ENCODE assay signal across 12 cellular contexts in genomic region chr11:62788991-62789390, GRCh38. TPM values are rescaled to one million over a fixed set of nuclear protein-coding genes. Genes with fewer than 3 reads are reported as not detected.
DNase-seq lines count a peak whose midpoint lies in the region; ATAC-seq and TF ChIP-seq lines count a peak whose summit lies in the region.
"Had no signal": no experiment of that assay in that cellular context is flagged by ENCODE, and none has a peak within 500 bp of the region (broad histone marks: within the 10 kb centered on the region; RNA-seq: fewer than 3 reads in every experiment).

No MANE protein-coding gene starts in this region.

- no peaks in the 10 kb centered on the region for H4K20me1 ChIP-seq in OCI-LY7 (ENCODE audit: insufficient read depth, low read length)

- peaks cover 51% of the 10 kb centered on the region for H3K4me1 Mint-ChIP-seq in activated CD8-positive, alpha-beta memory T cell treated with anti-CD3 and anti-CD28 coated beads, Interleukin-2, amount 10 ng/mL, durations not matched to agents 7 days and 5 days
- peaks cover 54% of the 10 kb centered on the region for H3K4me1 Mint-ChIP-seq in chondrocyte (ENCODE audit: low read depth)

- DNase-seq in activated CD8-positive, alpha-beta memory T cell treated with anti-CD3 and anti-CD28 coated beads, Interleukin-2, amount 10 ng/mL, durations not matched to agents 7 days and 5 days, result no peak
- DNase-seq in activated CD8-positive, alpha-beta memory T cell treated with anti-CD3 and anti-CD28 coated beads, Interleukin-2, amount 50 U/mL, for 4 hours, result no peak
- DNase-seq in OCI-LY7 (ENCODE audit: low spot score) (no peak), chondrocyte (ENCODE audit: low spot score) (no peak), brain microvascular endothelial cell (no peak)
- DNase-seq: foreskin melanocyte; mammary epithelial cell; stimulated activated CD4-positive, alpha-beta T cell treated with anti-CD3 and anti-CD28 coated beads, Interleukin-12 subunit alpha, Interleukin-12 subunit beta, amount 100 ng/mL, for 4 hours had no signal

- H3K27ac Mint-ChIP-seq in activated CD8-positive, alpha-beta memory T cell treated with anti-CD3 and anti-CD28 coated beads, Interleukin-2, amount 10 ng/mL, durations not matched to agents 7 days and 5 days, result peak overlapping the region; percentile 97
- peak overlapping the region; percentile 76 for H3K27ac Mint-ChIP-seq in chondrocyte (ENCODE audit: unreplicated experiment)

- H3K27me3 ChIP-seq in skeletal muscle satellite cell (ENCODE audit: control insufficient read depth, insufficient read depth, low read length), result no peaks in the 10 kb centered on the region
- H3K27me3 ChIP-seq in brain microvascular endothelial cell (replicated peaks), result no peaks in the 10 kb centered on the region

- POLR2A ChIA-PET in OCI-LY7 (lab: Charles Lee), result interaction anchor here (0.6 to 1.4 kb wide), 4 partner anchors 14 to 109 kb away, joined by 3 to 7 read pairs (median 4); no protein-coding TSS in a partner anchor

- peaks cover 35% of the 10 kb centered on the region for H3K36me3 Mint-ChIP-seq in activated CD8-positive, alpha-beta memory T cell treated with anti-CD3 and anti-CD28 coated beads, Interleukin-2, amount 10 ng/mL, durations not matched to agents 7 days and 5 days
- peaks cover 6% of the 10 kb centered on the region for H3K36me3 Mint-ChIP-seq in chondrocyte (ENCODE audit: low read depth)

- peak; percentile 25; the same call in 1 of the 2 replicates for TF ChIP-seq CTCF in OCI-LY7 (conservative IDR thresholded peaks at IDR 0.05; ENCODE audit: low read length)
- no peak for TF ChIP-seq CTCF in chondrocyte (IDR thresholded peaks at IDR 0.05)
- no peak for TF ChIP-seq CTCF in brain microvascular endothelial cell (IDR thresholded peaks at IDR 0.05; ENCODE audit: low read depth, low read length, missing control alignments)

- H3K4me3 ChIP-seq in OCI-LY7 (ENCODE audit: low read depth, low read length, poor library complexity, severe bottlenecking) (no peak overlapping the region), skeletal muscle satellite cell (ENCODE audit: low read length) (no peak overlapping the region), brain microvascular endothelial cell (ENCODE audit: low read depth, low read length) (no peak overlapping the region)

- H2AFZ ChIP-seq in OCI-LY7 (ENCODE audit: low read length), result no peak overlapping the region

- H3K9me3 ChIP-seq in OCI-LY7 (ENCODE audit: low read length) (no peaks in the 10 kb centered on the region), skeletal muscle satellite cell (replicated peaks; ENCODE audit: low read length) (no peaks in the 10 kb centered on the region)

- H3K4me3 Mint-ChIP-seq in activated CD8-positive, alpha-beta memory T cell treated with anti-CD3 and anti-CD28 coated beads, Interleukin-2, amount 10 ng/mL, durations not matched to agents 7 days and 5 days, result peak overlapping the region; percentile 95
- H3K4me3 Mint-ChIP-seq in chondrocyte (ENCODE audit: unreplicated experiment), result peak overlapping the region; percentile 81

- H3K27ac ChIP-seq in OCI-LY7 (ENCODE audit: low read depth, low read length, poor library complexity, severe bottlenecking), result peak overlapping the region; percentile 18
- H3K27ac ChIP-seq in brain microvascular endothelial cell, result no peak overlapping the region
- H3K27ac ChIP-seq: HL-60 had no signal

- H3K79me2 ChIP-seq in OCI-LY7 (ENCODE audit: insufficient read depth, low read depth, low read length), result peaks cover 30% of the 10 kb centered on the region; the same call in 1 of the 2 replicates

- CTCF ChIA-PET in activated CD8-positive, alpha-beta memory T cell treated with anti-CD3 and anti-CD28 coated beads, Interleukin-2, amount 10 ng/mL, durations not matched to agents 7 days and 5 days (lab: Charles Lee), result interaction anchor here (0.8 to 8.5 kb wide), 6 partner anchors 12 to 68 kb away, joined by 3 to 242 read pairs (median 9); partner anchors contain the start of genes NXF1, POLR2G, TAF6L and ZBTB3
- CTCF ChIA-PET in OCI-LY7 (lab: Charles Lee; ENCODE audit: unreplicated experiment), result interaction anchor here (0.6 kb wide), 1 partner anchor 233 kb away, joined by 5 read pairs; no protein-coding TSS in a partner anchor

- intact Hi-C loops in OCI-LY7 (cut with micrococcal nuclease; ENCODE audit: unreplicated experiment), result loop anchor here (5.0 kb wide), 2 partner anchors 112 to 233 kb away; partner anchors contain the start of gene UBXN1

- no peak for ATAC-seq in activated CD8-positive, alpha-beta memory T cell treated with anti-CD3 and anti-CD28 coated beads, Interleukin-2, amount 10 ng/mL, durations not matched to agents 7 days and 5 days
- ATAC-seq in GM18502 (IDR thresholded peaks at IDR 0.05; ENCODE audit: poor library complexity, unreplicated experiment) (no peak), GM21381 (IDR thresholded peaks at IDR 0.05; ENCODE audit: unreplicated experiment) (no peak)

- H3K4me2 ChIP-seq in OCI-LY7 (ENCODE audit: low read length) (peak overlapping the region; percentile 36; the same call in 1 of the 2 replicates), skeletal muscle satellite cell (ENCODE audit: low read length) (peak overlapping the region; percentile 87)

- no peaks in the 10 kb centered on the region for H3K27me3 Mint-ChIP-seq in activated CD8-positive, alpha-beta memory T cell treated with anti-CD3 and anti-CD28 coated beads, Interleukin-2, amount 10 ng/mL, durations not matched to agents 7 days and 5 days
- H3K27me3 Mint-ChIP-seq in chondrocyte (ENCODE audit: low read depth), result no peaks in the 10 kb centered on the region

- H3K36me3 ChIP-seq in OCI-LY7 (ENCODE audit: insufficient read depth, low read length), result peaks cover 57% of the 10 kb centered on the region
- peaks cover 38% of the 10 kb centered on the region for H3K36me3 ChIP-seq in skeletal muscle satellite cell (ENCODE audit: insufficient read depth, low read length)
- H3K36me3 ChIP-seq in brain microvascular endothelial cell (replicated peaks), result peaks cover 36% of the 10 kb centered on the region

- H3K9me2 ChIP-seq in OCI-LY7 (ENCODE audit: insufficient read depth, low read length), result no peaks in the 10 kb centered on the region

- H3K9ac ChIP-seq in skeletal muscle satellite cell (ENCODE audit: low read depth, low read length), result no peak overlapping the region

- no peaks in the 10 kb centered on the region for H3K9me3 Mint-ChIP-seq in activated CD8-positive, alpha-beta memory T cell treated with anti-CD3 and anti-CD28 coated beads, Interleukin-2, amount 10 ng/mL, durations not matched to agents 7 days and 5 days (ENCODE audit: low read depth)
- H3K9me3 Mint-ChIP-seq in chondrocyte (ENCODE audit: low read depth), result no peaks in the 10 kb centered on the region

- no TSS peak for BruUV-seq in OCI-LY7 (replicated peaks; lab: Mats Ljungman, UMichigan)

- in situ Hi-C loops in brain microvascular endothelial cell (cut with HindIII; ENCODE audit: low pct_ligation_motif_present, low sequenced_read_pairs), result no loop called here

- H3K4me1 ChIP-seq in OCI-LY7 (ENCODE audit: insufficient read depth, low read length, poor library complexity, severe bottlenecking) (peaks cover 42% of the 10 kb centered on the region), skeletal muscle satellite cell (ENCODE audit: control insufficient read depth, insufficient read depth, low read length) (peaks cover 36% of the 10 kb centered on the region)

RNA-seq across cellular contexts. Expression of gene TMEM179B, which starts 1.8 kb away (rescaled TPM):
- total RNA-seq in activated CD8-positive, alpha-beta memory T cell treated with anti-CD3 and anti-CD28 coated beads, Interleukin-2, amount 10 ng/mL, durations not matched to agents 7 days and 5 days, result 10 to 100 TPM; 42.4 to 43.0 TPM
- total RNA-seq in OCI-LY7 (2014; rRNA removed; shearing (Covaris generic)), result 22.8 and 33.1 TPM in 2 replicates
- total RNA-seq in OCI-LY7 (2022), result 18.6 and 21.5 TPM in 2 replicates
- total RNA-seq in chondrocyte, result 29.4 to 44.9 TPM (median 35.1 TPM) in 3 replicates
- total RNA-seq in skeletal muscle satellite cell (2012; rRNA removed), result 48.3 and 49.9 TPM in 2 replicates

RNA-seq across cellular contexts. Expression of gene TMEM223, which starts 2.8 kb away (rescaled TPM):
- total RNA-seq in activated CD8-positive, alpha-beta memory T cell treated with anti-CD3 and anti-CD28 coated beads, Interleukin-2, amount 10 ng/mL, durations not matched to agents 7 days and 5 days, result 10 to 100 TPM; 14.4 to 17.9 TPM
- total RNA-seq in OCI-LY7 (2014; rRNA removed; shearing (Covaris generic)), result 32.6 and 42.9 TPM in 2 replicates
- total RNA-seq in OCI-LY7 (2022) (15.8 and 24.4 TPM in 2 replicates), chondrocyte (11.4 to 16.2 TPM (median 14.7 TPM) in 3 replicates)
- total RNA-seq in skeletal muscle satellite cell (2012; rRNA removed), result 17.0 and 19.5 TPM in 2 replicates

RNA-seq across cellular contexts. Expression of gene NXF1, which starts 16.2 kb away (rescaled TPM):
- total RNA-seq in activated CD8-positive, alpha-beta memory T cell treated with anti-CD3 and anti-CD28 coated beads, Interleukin-2, amount 10 ng/mL, durations not matched to agents 7 days and 5 days, result 100 to 1,000 TPM in 1 of 2 experiments, 10 to 100 TPM in 1; 93.6 to 120 TPM
- 35.1 and 53.3 TPM in 2 replicates for total RNA-seq in OCI-LY7 (2014; rRNA removed; shearing (Covaris generic))
- total RNA-seq in OCI-LY7 (2022) (50.5 and 62.0 TPM in 2 replicates), chondrocyte (51.3 to 69.5 TPM (median 52.4 TPM) in 3 replicates)
- total RNA-seq in skeletal muscle satellite cell (2012; rRNA removed), result 21.5 and 27.1 TPM in 2 replicates

RNA-seq across cellular contexts. Expression of gene TAF6L, which starts 17.8 kb away (rescaled TPM):
- 10 to 100 TPM; 23.5 to 25.0 TPM for total RNA-seq in activated CD8-positive, alpha-beta memory T cell treated with anti-CD3 and anti-CD28 coated beads, Interleukin-2, amount 10 ng/mL, durations not matched to agents 7 days and 5 days
- 23.7 and 26.1 TPM in 2 replicates for total RNA-seq in OCI-LY7 (2014; rRNA removed; shearing (Covaris generic))
- total RNA-seq in OCI-LY7 (2022) (24.1 and 29.9 TPM in 2 replicates), chondrocyte (18.8 to 31.0 TPM (median 21.4 TPM) in 3 replicates)
- total RNA-seq in skeletal muscle satellite cell (2012; rRNA removed), result 11.4 TPM in 2 replicates

RNA-seq across cellular contexts. Expression of gene POLR2G, which starts 27.6 kb away (rescaled TPM):
- total RNA-seq in activated CD8-positive, alpha-beta memory T cell treated with anti-CD3 and anti-CD28 coated beads, Interleukin-2, amount 10 ng/mL, durations not matched to agents 7 days and 5 days, result 100 to 1,000 TPM in 1 of 2 experiments, 10 to 100 TPM in 1; 77.2 to 110 TPM
- total RNA-seq in OCI-LY7 (2014; rRNA removed; shearing (Covaris generic)), result 108 and 118 TPM in 2 replicates
- total RNA-seq in OCI-LY7 (2022) (115 and 118 TPM in 2 replicates), chondrocyte (75.9 to 77.8 TPM (median 77.0 TPM) in 3 replicates)
- total RNA-seq in skeletal muscle satellite cell (2012; rRNA removed), result 70.7 and 79.7 TPM in 2 replicates
